Comparison of ENCODE assay signal across 8 cellular contexts in the genomic region with DNA sequence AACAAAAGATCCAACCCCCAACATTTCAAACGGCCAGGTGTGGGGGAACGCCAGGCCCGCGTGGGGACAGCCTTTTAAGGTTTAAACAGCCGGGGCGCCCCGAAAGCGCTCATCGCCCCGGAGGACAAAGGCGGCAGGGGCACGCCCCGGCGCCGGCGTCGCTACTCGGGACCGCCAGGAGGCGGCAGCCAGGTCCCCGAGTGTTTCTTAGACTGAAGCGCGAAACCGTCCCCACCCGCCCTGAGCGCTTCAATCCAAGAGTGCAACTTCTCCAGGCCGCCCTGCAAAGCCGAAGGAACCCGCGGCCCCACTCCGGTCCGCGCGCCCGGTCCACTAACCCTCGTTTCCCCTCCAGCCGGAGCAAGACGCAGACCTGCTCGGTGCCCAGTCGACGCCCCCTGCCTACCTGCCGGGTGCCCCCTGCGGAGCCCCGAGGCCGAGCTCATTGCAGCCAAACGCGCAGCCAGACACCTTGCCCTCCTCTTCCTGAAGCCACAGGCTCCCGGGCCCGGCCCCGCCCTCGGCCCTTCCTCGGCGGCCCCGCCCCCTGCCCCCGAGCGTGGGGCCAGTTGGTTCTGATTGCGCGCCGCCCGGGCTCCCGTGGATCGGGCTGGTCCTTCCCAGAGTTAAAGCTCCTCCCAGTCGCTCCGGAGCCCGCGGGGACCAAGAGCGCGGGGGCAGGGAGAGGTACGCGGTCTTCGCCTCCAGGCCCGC. TPM values are rescaled to one million over a fixed set of nuclear protein-coding genes. Genes with fewer than 3 reads are reported as not detected.
DNase-seq lines count a peak whose midpoint lies in the region; ATAC-seq and TF ChIP-seq lines count a peak whose summit lies in the region.

CASP6 (minus strand) TSS at position 496 of the 714 bp plus-strand sequence; CDS start at position 446, 50 bp downstream.

- no peaks in the 10 kb centered on the region for H3K27me3 ChIP-seq in OCI-LY1 (ENCODE audit: insufficient read depth, low read length)

- no peaks in the 10 kb centered on the region for H3K9me3 ChIP-seq in OCI-LY1 (ENCODE audit: low read length)

- no peaks in the 10 kb centered on the region for H3F3A ChIP-seq in OCI-LY1 (ENCODE audit: insufficient read depth, low read length)

- DNase-seq in D341Med (ENCODE audit: low spot score): peak; percentile 88
- DNase-seq in HT1080 (ENCODE audit: low read depth): peak; percentile 68
- peak; percentile 47 for DNase-seq in activated T-cell treated with anti-CD3 and anti-CD28 coated beads for 24 hours (ENCODE audit: low read depth)
- peak; percentile 65 for DNase-seq in epidermal melanocyte (ENCODE audit: insufficient read length, low spot score)
- DNase-seq in middle frontal gyrus (ENCODE audit: extremely low spot score, low spot score): peak; percentile 29
- peak; percentile 30 to 47 for DNase-seq in stimulated activated CD8-positive, alpha-beta memory T cell treated with anti-CD3 and anti-CD28 coated beads, Interleukin-4, amount 100 ng/mL, for 1 hour (ENCODE audit: low read depth in 2 of 2, low spot score in 1 of 2)

- peak within 1 kb of the TSS; percentile 75 for H3K4me3 ChIP-seq in OCI-LY1 (ENCODE audit: low read depth, low read length, poor library complexity, severe bottlenecking)

- H2AFZ ChIP-seq in OCI-LY1 (ENCODE audit: low read length): peak within 1 kb of the TSS; percentile 15; the same call in 1 of the 2 replicates

- H3K36me3 ChIP-seq in OCI-LY1 (ENCODE audit: insufficient read depth, low read length): no peaks in the 10 kb centered on the region

- H3K27ac ChIP-seq in OCI-LY1 (ENCODE audit: low read depth, low read length, poor library complexity, severe bottlenecking): peak within 1 kb of the TSS; percentile 1

- H3K9me2 ChIP-seq in OCI-LY1 (ENCODE audit: low read depth, low read length): no peaks in the 10 kb centered on the region

- ATAC-seq in GM21360 (IDR thresholded peaks at IDR 0.05; ENCODE audit: unreplicated experiment): peak; percentile 76

- H3K4me2 ChIP-seq in OCI-LY1 (ENCODE audit: low read length): peak within 1 kb of the TSS; percentile 68

- H3K4me1 ChIP-seq in OCI-LY1 (ENCODE audit: insufficient read depth, low read length, severe bottlenecking): peaks cover 18% of the 10 kb centered on the region

- no peaks in the 10 kb centered on the region for H4K20me1 ChIP-seq in OCI-LY1 (ENCODE audit: insufficient read depth, low read length)

- TF ChIP-seq CTCF in OCI-LY1 (IDR thresholded peaks at IDR 0.05; ENCODE audit: low read length): peak; percentile 75

- H3K9ac ChIP-seq in OCI-LY1 (ENCODE audit: low read length): peak within 1 kb of the TSS; percentile 63

- no peaks in the 10 kb centered on the region for H3K79me2 ChIP-seq in OCI-LY1 (ENCODE audit: insufficient read depth, low read length)

RNA-seq across cellular contexts. Expression of gene CASP6, which starts in this region (rescaled TPM):
- total RNA-seq in HT1080 (2014; rRNA removed; shearing (Covaris generic)): 26.2 and 31.1 TPM in 2 replicates
- 14.1 and 22.9 TPM in 2 replicates for polyA plus RNA-seq in HT1080 (2015; cell fraction: cytosol; rRNA removed)
- 8.5 and 12.9 TPM in 2 replicates for polyA plus RNA-seq in HT1080 (2015; cell fraction: nucleus; rRNA removed)

Comparison
In these comparisons a context has a peak if more than half of its experiments do, and no peak if none do; other contexts are left out.
1. Peak in every context shown above with its lines: DNase-seq, ATAC-seq, H3K4me3 ChIP-seq and H3K27ac ChIP-seq.
2. DNase-seq: peak in every context shown above with its lines; median percentile 88 in D341Med; 68 in HT1080; 65 in epidermal melanocyte; 47 in activated T-cell treated with anti-CD3 and anti-CD28 coated beads for 24 hours; 38 in stimulated activated CD8-positive, alpha-beta memory T cell treated with anti-CD3 and anti-CD28 coated beads, Interleukin-4, amount 100 ng/mL, for 1 hour; 29 in middle frontal gyrus.